ENCODE assay signal across 1 cellular context in the genomic region with DNA sequence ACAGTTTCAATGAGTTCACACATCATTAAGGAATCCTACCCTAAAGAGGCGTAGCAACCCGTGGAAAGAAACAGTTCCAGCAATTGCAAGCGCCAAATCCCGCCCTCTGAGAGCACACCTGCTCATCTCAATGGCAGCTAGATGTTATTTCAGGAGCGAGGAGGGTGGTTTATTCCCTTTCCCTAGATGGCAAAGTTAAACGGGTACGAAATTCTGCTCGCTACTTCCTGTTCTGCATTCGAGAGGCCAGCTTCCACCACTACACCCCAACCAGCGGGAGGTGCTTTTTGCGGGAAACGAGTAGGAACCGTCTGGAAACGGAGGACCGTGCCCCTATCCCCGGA.
TF ChIP-seq lines count a peak whose summit lies in the region.

No MANE protein-coding gene starts in this region.

TF ChIP-seq in HEK293, 187 proteins besides CTCF, POLR2A, EP300 and RAD21 (continued from another document):
- TF ChIP-seq PRDM6 (tag by site-specific recombination; IDR thresholded peaks at IDR 0.05) (peak; percentile 45; the same call in 1 of the 2 replicates), SP2 (tag by site-specific recombination; IDR thresholded peaks at IDR 0.05) (peak; percentile 69), ZBTB48 (tag by site-specific recombination; IDR thresholded peaks at IDR 0.05) (no peak), ZNF600 (tag by site-specific recombination; IDR thresholded peaks at IDR 0.05) (peak; percentile 86), ZNF629 (tag by site-specific recombination; IDR thresholded peaks at IDR 0.05) (no peak), ZNF530 (tag by site-specific recombination; IDR thresholded peaks at IDR 0.05; ENCODE audit: low read depth) (no peak), ZNF549 (tag by site-specific recombination; IDR thresholded peaks at IDR 0.05) (no peak), ZNF677 (tag by site-specific recombination; IDR thresholded peaks at IDR 0.05) (no peak), ZNF558 (tag by site-specific recombination; IDR thresholded peaks at IDR 0.05) (no peak), IKZF3 (tag by site-specific recombination; IDR thresholded peaks at IDR 0.05) (0 out of 2 replicates have a peak, but pooled peaks have one; percentile 89), RBAK (tag by site-specific recombination; IDR thresholded peaks at IDR 0.05) (no peak), MEIS1 (CRISPR knock-in tag; IDR thresholded peaks at IDR 0.05; ENCODE audit: borderline replicate concordance) (no peak), ZNF561 (tag by site-specific recombination; IDR thresholded peaks at IDR 0.05; ENCODE audit: borderline replicate concordance) (no peak), BCL11A (tag by site-specific recombination; IDR thresholded peaks at IDR 0.05; ENCODE audit: low read depth) (no peak), ZNF585B (tag by site-specific recombination; IDR thresholded peaks at IDR 0.05) (no peak), ZNF843 (tag by site-specific recombination; IDR thresholded peaks at IDR 0.05) (no peak), ZNF16 (tag by site-specific recombination; IDR thresholded peaks at IDR 0.05; ENCODE audit: low read depth) (no peak), ZNF404 (tag by site-specific recombination; IDR thresholded peaks at IDR 0.05) (no peak), ZNF548 (tag by site-specific recombination; IDR thresholded peaks at IDR 0.05) (no peak), ZBTB1 (tag by site-specific recombination; IDR thresholded peaks at IDR 0.05) (no peak), MYNN (tag by site-specific recombination; IDR thresholded peaks at IDR 0.05; ENCODE audit: borderline replicate concordance) (no peak)
- TF ChIP-seq, protein P1, sequence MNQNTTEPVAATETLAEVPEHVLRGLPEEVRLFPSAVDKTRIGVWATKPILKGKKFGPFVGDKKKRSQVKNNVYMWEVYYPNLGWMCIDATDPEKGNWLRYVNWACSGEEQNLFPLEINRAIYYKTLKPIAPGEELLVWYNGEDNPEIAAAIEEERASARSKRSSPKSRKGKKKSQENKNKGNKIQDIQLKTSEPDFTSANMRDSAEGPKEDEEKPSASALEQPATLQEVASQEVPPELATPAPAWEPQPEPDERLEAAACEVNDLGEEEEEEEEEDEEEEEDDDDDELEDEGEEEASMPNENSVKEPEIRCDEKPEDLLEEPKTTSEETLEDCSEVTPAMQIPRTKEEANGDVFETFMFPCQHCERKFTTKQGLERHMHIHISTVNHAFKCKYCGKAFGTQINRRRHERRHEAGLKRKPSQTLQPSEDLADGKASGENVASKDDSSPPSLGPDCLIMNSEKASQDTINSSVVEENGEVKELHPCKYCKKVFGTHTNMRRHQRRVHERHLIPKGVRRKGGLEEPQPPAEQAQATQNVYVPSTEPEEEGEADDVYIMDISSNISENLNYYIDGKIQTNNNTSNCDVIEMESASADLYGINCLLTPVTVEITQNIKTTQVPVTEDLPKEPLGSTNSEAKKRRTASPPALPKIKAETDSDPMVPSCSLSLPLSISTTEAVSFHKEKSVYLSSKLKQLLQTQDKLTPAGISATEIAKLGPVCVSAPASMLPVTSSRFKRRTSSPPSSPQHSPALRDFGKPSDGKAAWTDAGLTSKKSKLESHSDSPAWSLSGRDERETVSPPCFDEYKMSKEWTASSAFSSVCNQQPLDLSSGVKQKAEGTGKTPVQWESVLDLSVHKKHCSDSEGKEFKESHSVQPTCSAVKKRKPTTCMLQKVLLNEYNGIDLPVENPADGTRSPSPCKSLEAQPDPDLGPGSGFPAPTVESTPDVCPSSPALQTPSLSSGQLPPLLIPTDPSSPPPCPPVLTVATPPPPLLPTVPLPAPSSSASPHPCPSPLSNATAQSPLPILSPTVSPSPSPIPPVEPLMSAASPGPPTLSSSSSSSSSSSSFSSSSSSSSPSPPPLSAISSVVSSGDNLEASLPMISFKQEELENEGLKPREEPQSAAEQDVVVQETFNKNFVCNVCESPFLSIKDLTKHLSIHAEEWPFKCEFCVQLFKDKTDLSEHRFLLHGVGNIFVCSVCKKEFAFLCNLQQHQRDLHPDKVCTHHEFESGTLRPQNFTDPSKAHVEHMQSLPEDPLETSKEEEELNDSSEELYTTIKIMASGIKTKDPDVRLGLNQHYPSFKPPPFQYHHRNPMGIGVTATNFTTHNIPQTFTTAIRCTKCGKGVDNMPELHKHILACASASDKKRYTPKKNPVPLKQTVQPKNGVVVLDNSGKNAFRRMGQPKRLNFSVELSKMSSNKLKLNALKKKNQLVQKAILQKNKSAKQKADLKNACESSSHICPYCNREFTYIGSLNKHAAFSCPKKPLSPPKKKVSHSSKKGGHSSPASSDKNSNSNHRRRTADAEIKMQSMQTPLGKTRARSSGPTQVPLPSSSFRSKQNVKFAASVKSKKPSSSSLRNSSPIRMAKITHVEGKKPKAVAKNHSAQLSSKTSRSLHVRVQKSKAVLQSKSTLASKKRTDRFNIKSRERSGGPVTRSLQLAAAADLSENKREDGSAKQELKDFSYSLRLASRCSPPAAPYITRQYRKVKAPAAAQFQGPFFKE (tag by site-specific recombination; IDR thresholded peaks at IDR 0.05; ENCODE audit: borderline replicate concordance) = no peak
- TF ChIP-seq, protein P2, sequence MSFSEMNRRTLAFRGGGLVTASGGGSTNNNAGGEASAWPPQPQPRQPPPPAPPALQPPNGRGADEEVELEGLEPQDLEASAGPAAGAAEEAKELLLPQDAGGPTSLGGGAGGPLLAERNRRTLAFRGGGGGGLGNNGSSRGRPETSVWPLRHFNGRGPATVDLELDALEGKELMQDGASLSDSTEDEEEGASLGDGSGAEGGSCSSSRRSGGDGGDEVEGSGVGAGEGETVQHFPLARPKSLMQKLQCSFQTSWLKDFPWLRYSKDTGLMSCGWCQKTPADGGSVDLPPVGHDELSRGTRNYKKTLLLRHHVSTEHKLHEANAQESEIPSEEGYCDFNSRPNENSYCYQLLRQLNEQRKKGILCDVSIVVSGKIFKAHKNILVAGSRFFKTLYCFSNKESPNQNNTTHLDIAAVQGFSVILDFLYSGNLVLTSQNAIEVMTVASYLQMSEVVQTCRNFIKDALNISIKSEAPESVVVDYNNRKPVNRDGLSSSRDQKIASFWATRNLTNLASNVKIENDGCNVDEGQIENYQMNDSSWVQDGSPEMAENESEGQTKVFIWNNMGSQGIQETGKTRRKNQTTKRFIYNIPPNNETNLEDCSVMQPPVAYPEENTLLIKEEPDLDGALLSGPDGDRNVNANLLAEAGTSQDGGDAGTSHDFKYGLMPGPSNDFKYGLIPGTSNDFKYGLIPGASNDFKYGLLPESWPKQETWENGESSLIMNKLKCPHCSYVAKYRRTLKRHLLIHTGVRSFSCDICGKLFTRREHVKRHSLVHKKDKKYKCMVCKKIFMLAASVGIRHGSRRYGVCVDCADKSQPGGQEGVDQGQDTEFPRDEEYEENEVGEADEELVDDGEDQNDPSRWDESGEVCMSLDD (tag by site-specific recombination; IDR thresholded peaks at IDR 0.05) = no peak
- TF ChIP-seq, protein P3, sequence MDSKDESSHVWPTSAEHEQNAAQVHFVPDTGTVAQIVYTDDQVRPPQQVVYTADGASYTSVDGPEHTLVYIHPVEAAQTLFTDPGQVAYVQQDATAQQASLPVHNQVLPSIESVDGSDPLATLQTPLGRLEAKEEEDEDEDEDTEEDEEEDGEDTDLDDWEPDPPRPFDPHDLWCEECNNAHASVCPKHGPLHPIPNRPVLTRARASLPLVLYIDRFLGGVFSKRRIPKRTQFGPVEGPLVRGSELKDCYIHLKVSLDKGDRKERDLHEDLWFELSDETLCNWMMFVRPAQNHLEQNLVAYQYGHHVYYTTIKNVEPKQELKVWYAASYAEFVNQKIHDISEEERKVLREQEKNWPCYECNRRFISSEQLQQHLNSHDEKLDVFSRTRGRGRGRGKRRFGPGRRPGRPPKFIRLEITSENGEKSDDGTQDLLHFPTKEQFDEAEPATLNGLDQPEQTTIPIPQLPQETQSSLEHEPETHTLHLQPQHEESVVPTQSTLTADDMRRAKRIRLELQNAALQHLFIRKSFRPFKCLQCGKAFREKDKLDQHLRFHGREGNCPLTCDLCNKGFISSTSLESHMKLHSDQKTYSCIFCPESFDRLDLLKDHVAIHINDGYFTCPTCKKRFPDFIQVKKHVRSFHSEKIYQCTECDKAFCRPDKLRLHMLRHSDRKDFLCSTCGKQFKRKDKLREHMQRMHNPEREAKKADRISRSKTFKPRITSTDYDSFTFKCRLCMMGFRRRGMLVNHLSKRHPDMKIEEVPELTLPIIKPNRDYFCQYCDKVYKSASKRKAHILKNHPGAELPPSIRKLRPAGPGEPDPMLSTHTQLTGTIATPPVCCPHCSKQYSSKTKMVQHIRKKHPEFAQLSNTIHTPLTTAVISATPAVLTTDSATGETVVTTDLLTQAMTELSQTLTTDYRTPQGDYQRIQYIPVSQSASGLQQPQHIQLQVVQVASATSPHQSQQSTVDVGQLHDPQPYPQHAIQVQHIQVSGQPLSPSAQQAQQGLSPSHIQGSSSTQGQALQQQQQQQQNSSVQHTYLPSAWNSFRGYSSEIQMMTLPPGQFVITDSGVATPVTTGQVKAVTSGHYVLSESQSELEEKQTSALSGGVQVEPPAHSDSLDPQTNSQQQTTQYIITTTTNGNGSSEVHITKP (tag by site-specific recombination; IDR thresholded peaks at IDR 0.05) = no peak; the same call in none of the 2 replicates
TF ChIP-seq in HEK293: peak in this region for 8.
